ENCODE assay signal across 11 cellular contexts in the genomic region with DNA sequence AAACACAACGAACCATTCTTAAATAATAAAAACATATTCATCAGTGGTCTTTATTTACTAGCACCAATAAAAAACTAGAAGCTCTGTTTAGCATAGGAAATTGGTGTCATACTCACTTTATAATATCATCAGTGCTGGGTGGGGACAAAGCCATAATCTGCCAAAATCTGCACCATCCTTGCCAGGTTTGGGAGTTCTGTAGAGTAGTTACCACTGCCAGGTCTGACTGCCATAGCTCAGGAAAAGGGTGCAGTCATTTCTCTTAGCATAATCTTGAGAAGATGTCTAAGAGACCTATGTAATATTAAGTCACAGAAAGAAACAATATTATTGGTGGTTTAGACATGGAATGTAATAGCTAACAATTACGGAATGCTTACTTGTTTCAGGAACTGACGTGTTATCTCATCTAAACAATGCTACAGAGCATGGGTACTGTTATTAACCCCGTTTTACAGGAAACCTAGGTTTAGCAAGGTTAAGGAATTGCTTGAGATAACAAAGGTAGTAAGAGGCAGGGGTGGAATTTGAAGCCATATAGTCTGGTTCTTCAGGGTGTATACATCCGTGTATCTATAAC. TPM values are rescaled to one million over a fixed set of nuclear protein-coding genes. Genes with fewer than 3 reads are reported as not detected.
DNase-seq lines count a peak whose midpoint lies in the region; ATAC-seq and TF ChIP-seq lines count a peak whose summit lies in the region.
"Had no signal": no experiment of that assay in that cellular context is flagged by ENCODE, and none has a peak within 500 bp of the region (broad histone marks: within the 10 kb centered on the region; RNA-seq: fewer than 3 reads in every experiment).

No MANE protein-coding gene starts in this region.

- WGBS in upper lobe of left lung, 2 donors = 42 to 47% methylated on average over 5 of the region's 5 CpGs

- DNase-seq in natural killer cell (no peak), WTC11 (ENCODE audit: low spot score) (no peak), fibroblast of the aortic adventitia (ENCODE audit: low read depth) (peak; percentile 55), upper lobe of left lung (no peak), T-helper 1 cell (no peak)
- no peak for DNase-seq in natural killer cell treated with Interleukin-12 subunit alpha and Interleukin-12 subunit beta and Interleukin-15 and Interleukin-18, amount 100 ng/mL, for 72 hours (ENCODE audit: low spot score)
- DNase-seq: activated T-cell treated with anti-CD3 and anti-CD28 coated beads, Interleukin-2, amount 50 U/mL, for 72 hours; posterior cingulate gyrus; stimulated activated naive B cell treated with anti-CD40 and anti-IgM and Interleukin-4, amounts not matched to agents 10 μg/mL and 1 μg/mL and 100 μg/mL, for 72 hours had no signal

- H3K27me3 ChIP-seq in upper lobe of left lung = no peaks in the 10 kb centered on the region

- TF ChIP-seq CTCF in natural killer cell (IDR thresholded peaks at IDR 0.05) (no peak), WTC11 (IDR thresholded peaks at IDR 0.05) (no peak), fibroblast of the aortic adventitia (IDR thresholded peaks at IDR 0.05; ENCODE audit: insufficient read depth, low read length) (no peak), upper lobe of left lung (IDR thresholded peaks at IDR 0.05) (no peak)

- H3K27me3 Mint-ChIP-seq in natural killer cell (ENCODE audit: low read depth in 2 of 2) (no peaks in the 10 kb centered on the region), WTC11 (ENCODE audit: low read depth) (no peaks in the 10 kb centered on the region)
- H3K27me3 Mint-ChIP-seq in natural killer cell treated with Interleukin-12 subunit alpha and Interleukin-12 subunit beta and Interleukin-15 and Interleukin-18, amount 100 ng/mL, for 72 hours = no peaks in the 10 kb centered on the region
- H3K27me3 Mint-ChIP-seq: stimulated activated naive B cell treated with anti-CD40 and anti-IgM and Interleukin-4, amounts not matched to agents 10 μg/mL and 1 μg/mL and 100 μg/mL, for 72 hours had no signal

- H3K4me3 Mint-ChIP-seq in natural killer cell (peak overlapping the region; percentile 21), WTC11 (peak overlapping the region; percentile 47)
- no peak overlapping the region for H3K4me3 Mint-ChIP-seq in natural killer cell treated with Interleukin-12 subunit alpha and Interleukin-12 subunit beta and Interleukin-15 and Interleukin-18, amount 100 ng/mL, for 72 hours

- H3K4me1 Mint-ChIP-seq in natural killer cell = peaks cover 34 to 37% of the 10 kb centered on the region in 2 donors
- peaks cover 16 to 39% of the 10 kb centered on the region in 2 donors for H3K4me1 Mint-ChIP-seq in natural killer cell treated with Interleukin-12 subunit alpha and Interleukin-12 subunit beta and Interleukin-15 and Interleukin-18, amount 100 ng/mL, for 72 hours (ENCODE audit: low read depth in 2 of 2)
- H3K4me1 Mint-ChIP-seq in WTC11 = peaks cover 30% of the 10 kb centered on the region

- no peaks in the 10 kb centered on the region for H3K36me3 Mint-ChIP-seq in natural killer cell
- peaks cover 6% of the 10 kb centered on the region for H3K36me3 Mint-ChIP-seq in natural killer cell treated with Interleukin-12 subunit alpha and Interleukin-12 subunit beta and Interleukin-15 and Interleukin-18, amount 100 ng/mL, for 72 hours
- peaks cover 5% of the 10 kb centered on the region for H3K36me3 Mint-ChIP-seq in WTC11

- H3K27ac ChIP-seq in upper lobe of left lung = peak overlapping the region in 3 of 4 donors; percentile 97 to 98 (median 98)

- H3K9me3 ChIP-seq in upper lobe of left lung = no peaks in the 10 kb centered on the region

- no peak for TF ChIP-seq POLR2A in upper lobe of left lung (IDR thresholded peaks at IDR 0.05)

- ATAC-seq in natural killer cell (no peak), WTC11 (no peak), upper lobe of left lung (ENCODE audit: low FRiP score in 2 of 2) (no peak), GM21367 (IDR thresholded peaks at IDR 0.05; ENCODE audit: unreplicated experiment) (no peak), GM21390 (IDR thresholded peaks at IDR 0.05; ENCODE audit: unreplicated experiment) (no peak)
- ATAC-seq in natural killer cell treated with Interleukin-12 subunit alpha and Interleukin-12 subunit beta and Interleukin-15 and Interleukin-18, amount 100 ng/mL, for 72 hours = no peak
- ATAC-seq: activated T-cell treated with anti-CD3 and anti-CD28 coated beads, Interleukin-2, amount 50 U/mL, for 72 hours; stimulated activated naive B cell treated with anti-CD40 and anti-IgM and Interleukin-4, amounts not matched to agents 10 μg/mL and 1 μg/mL and 100 μg/mL, for 72 hours had no signal

- POLR2A ChIA-PET in WTC11 (lab: Charles Lee) = no interaction called here

- H3K27ac Mint-ChIP-seq in natural killer cell (no peak overlapping the region), WTC11 (peak overlapping the region; percentile 75; the same call in 1 of the 2 replicates)
- H3K27ac Mint-ChIP-seq in natural killer cell treated with Interleukin-12 subunit alpha and Interleukin-12 subunit beta and Interleukin-15 and Interleukin-18, amount 100 ng/mL, for 72 hours = no peak overlapping the region

- no peak for TF ChIP-seq EP300 in upper lobe of left lung (IDR thresholded peaks at IDR 0.05)

- no peaks in the 10 kb centered on the region for H3K9me3 Mint-ChIP-seq in natural killer cell
- no peaks in the 10 kb centered on the region for H3K9me3 Mint-ChIP-seq in natural killer cell treated with Interleukin-12 subunit alpha and Interleukin-12 subunit beta and Interleukin-15 and Interleukin-18, amount 100 ng/mL, for 72 hours
- H3K9me3 Mint-ChIP-seq in WTC11 = no peaks in the 10 kb centered on the region
- H3K9me3 Mint-ChIP-seq: activated T-cell treated with anti-CD3 and anti-CD28 coated beads, Interleukin-2, amount 50 U/mL, for 72 hours; stimulated activated naive B cell treated with anti-CD40 and anti-IgM and Interleukin-4, amounts not matched to agents 10 μg/mL and 1 μg/mL and 100 μg/mL, for 72 hours had no signal

- peaks cover 0 to 10% (median 0%) of the 10 kb centered on the region in 4 donors for H3K36me3 ChIP-seq in upper lobe of left lung

- peaks cover 30 to 39% (median 34%) of the 10 kb centered on the region in 4 donors for H3K4me1 ChIP-seq in upper lobe of left lung

- CTCF ChIA-PET in WTC11 (lab: Charles Lee) = no interaction called here

- intact Hi-C loops in natural killer cell (cut with micrococcal nuclease) = loop anchor here (5.0 to 10.0 kb wide), 2 partner anchors 483 to 566 kb away; no protein-coding TSS in a partner anchor

- H3K4me3 ChIP-seq in fibroblast of the aortic adventitia (ENCODE audit: low read depth, low read length) = peak overlapping the region; percentile 36
- H3K4me3 ChIP-seq in upper lobe of left lung = no peak overlapping the region

TF ChIP-seq in WTC11, 78 proteins besides CTCF, POLR2A, EP300 and RAD21:
- TF ChIP-seq ESRRA (CRISPR knock-in tag; IDR thresholded peaks at IDR 0.05; ENCODE audit: borderline replicate concordance) (no peak), ERG (CRISPR knock-in tag; IDR thresholded peaks at IDR 0.05) (no peak)

RNA-seq across cellular contexts. Expression of gene MARCHF7, which starts 1.6 kb away (rescaled TPM):
- 10 to 100 TPM; 60.5 to 96.5 (median 66.8) TPM for total RNA-seq in natural killer cell
- total RNA-seq in natural killer cell treated with Interleukin-12 subunit alpha and Interleukin-12 subunit beta and Interleukin-15 and Interleukin-18, amount 100 ng/mL, for 72 hours = 10 to 100 TPM; 72.6 to 74.3 TPM
- 84.0 to 109 TPM (median 97.6 TPM) in 3 replicates for total RNA-seq in WTC11 (2021)
- total RNA-seq in fibroblast of the aortic adventitia (ENCODE audit: low replicate concordance) = 24.2 and 191 TPM in 2 replicates
- 100 to 1,000 TPM in 2 of 6 donors, 10 to 100 TPM in 4; 64.6 to 135 (median 78.1) TPM for total RNA-seq in upper lobe of left lung
